12 cellular contexts compared by ENCODE assay signal in the genomic region with DNA sequence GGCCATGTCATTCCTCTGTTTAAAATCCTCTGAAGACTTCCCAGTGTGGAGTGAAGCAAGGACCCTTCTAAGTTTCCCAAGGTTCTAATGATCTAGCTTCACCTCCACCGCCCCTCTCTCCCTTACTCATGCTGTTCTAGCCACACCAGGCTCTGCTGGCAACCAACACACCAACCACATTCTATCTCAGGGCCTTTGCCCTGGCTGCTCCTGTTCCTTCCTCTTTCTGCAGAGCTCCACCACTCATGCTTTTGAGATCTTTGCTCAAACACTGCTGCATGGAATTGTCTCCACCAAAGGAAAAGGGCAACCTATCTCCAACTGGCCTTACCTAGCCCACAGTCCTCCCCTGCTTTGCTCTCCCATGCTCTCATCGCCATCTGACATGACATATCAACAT.
DNase-seq lines count a peak whose midpoint lies in the region; ATAC-seq, FAIRE-seq and TF ChIP-seq lines count a peak whose summit lies in the region.
"Had no signal": no experiment of that assay in that cellular context is flagged by ENCODE, and none has a peak within 500 bp of the region (broad histone marks: within the 10 kb centered on the region; RNA-seq: fewer than 3 reads in every experiment).

No MANE protein-coding gene starts in this region.

- no peak overlapping the region for H3K4me2 ChIP-seq in astrocyte (ENCODE audit: low read length)

- no peak overlapping the region for H3K4me3 Mint-ChIP-seq in activated T-cell treated with anti-CD3 and anti-CD28 coated beads, Interleukin-2, amount 50 U/mL, for 24 hours
- peak overlapping the region; percentile 9 for H3K4me3 Mint-ChIP-seq in astrocyte (ENCODE audit: unreplicated experiment)

- no peaks in the 10 kb centered on the region for H3K36me3 Mint-ChIP-seq in activated T-cell treated with anti-CD3 and anti-CD28 coated beads, Interleukin-2, amount 50 U/mL, for 24 hours (ENCODE audit: low read depth)
- H3K36me3 Mint-ChIP-seq in astrocyte (ENCODE audit: low read depth, unreplicated experiment), result peaks cover 9% of the 10 kb centered on the region

- no peak for TF ChIP-seq POLR2A in stomach (IDR thresholded peaks at IDR 0.05)

- H3K36me3 ChIP-seq in astrocyte (ENCODE audit: insufficient read depth, low read length), result no peaks in the 10 kb centered on the region
- H3K36me3 ChIP-seq in stomach, result no peaks in the 10 kb centered on the region
- H3K36me3 ChIP-seq: adrenal gland had no signal

- peaks cover 46% of the 10 kb centered on the region for H3K79me2 ChIP-seq in astrocyte (ENCODE audit: insufficient read depth, low read length)

- TF ChIP-seq CTCF in astrocyte (IDR thresholded peaks at IDR 0.05; ENCODE audit: insufficient read depth, low read depth, low read length) (no peak), stomach (IDR thresholded peaks at IDR 0.05) (no peak), dorsolateral prefrontal cortex (IDR thresholded peaks at IDR 0.05 in 54 of 56, conservative IDR thresholded peaks at IDR 0.05 in 2 of 56; ENCODE audit: low read depth in 1 of 56, partially characterized antibody in 56 of 56) (no peak)

- TF ChIP-seq EP300 in stomach (IDR thresholded peaks at IDR 0.05), result no peak

- intact Hi-C loops in stomach (cut with DNase I; ENCODE audit: low total_unique reads), result no loop called here
- intact Hi-C loops in dorsolateral prefrontal cortex (cut with DNase I), result no loop called here

- H3K27me3 ChIP-seq in astrocyte (ENCODE audit: insufficient read depth, low read length), result no peaks in the 10 kb centered on the region
- H3K27me3 ChIP-seq in stomach, result no peaks in the 10 kb centered on the region
- no peaks in the 10 kb centered on the region for H3K27me3 ChIP-seq in dorsolateral prefrontal cortex
- H3K27me3 ChIP-seq: adrenal gland had no signal

- ATAC-seq in HG03175 (IDR thresholded peaks at IDR 0.05; ENCODE audit: unreplicated experiment), result no peak
- ATAC-seq in GM21529 (IDR thresholded peaks at IDR 0.05; ENCODE audit: unreplicated experiment), result no peak
- ATAC-seq: Panc1 had no signal

- no peak overlapping the region for H2AFZ ChIP-seq in astrocyte (ENCODE audit: low read depth, low read length)

- no peaks in the 10 kb centered on the region for H3K9me3 ChIP-seq in astrocyte (ENCODE audit: insufficient read depth, low read depth, low read length)
- no peaks in the 10 kb centered on the region for H3K9me3 ChIP-seq in stomach
- H3K9me3 ChIP-seq: adrenal gland had no signal

- H3K27ac Mint-ChIP-seq in activated T-cell treated with anti-CD3 and anti-CD28 coated beads, Interleukin-2, amount 50 U/mL, for 24 hours, result peak overlapping the region; percentile 3
- H3K27ac Mint-ChIP-seq in astrocyte (ENCODE audit: unreplicated experiment), result no peak overlapping the region

- H3K4me1 ChIP-seq in astrocyte (ENCODE audit: insufficient read depth, low read length) (peaks cover 7% of the 10 kb centered on the region), stomach (peaks cover 17 to 70% (median 37%) of the 10 kb centered on the region in 4 donors)

- 72 to 91% (median 88%) methylated on average over 2 of the region's 2 CpGs for WGBS in stomach, 5 donors

- no peak overlapping the region for H3K9ac ChIP-seq in astrocyte (ENCODE audit: low read length)

- FAIRE-seq in astrocyte (lab: Jason Lieb, UNC), result no peak

- H3K9me3 Mint-ChIP-seq in activated T-cell treated with anti-CD3 and anti-CD28 coated beads, Interleukin-2, amount 50 U/mL, for 24 hours, result no peaks in the 10 kb centered on the region
- H3K9me3 Mint-ChIP-seq in astrocyte (ENCODE audit: unreplicated experiment), result no peaks in the 10 kb centered on the region

- H3K27ac ChIP-seq in astrocyte (ENCODE audit: low read depth, low read length) (no peak overlapping the region), stomach (peak overlapping the region in 4 of 5 donors; percentile 1 to 83 (median 41)), dorsolateral prefrontal cortex (no peak overlapping the region)

- peaks cover 68% of the 10 kb centered on the region for H4K20me1 ChIP-seq in astrocyte (ENCODE audit: insufficient read depth, low read length)

- H3K4me3 ChIP-seq in astrocyte (ENCODE audit: insufficient read depth, low read depth, low read length), result no peak overlapping the region
- no peak overlapping the region for H3K4me3 ChIP-seq in stomach
- H3K4me3 ChIP-seq in dorsolateral prefrontal cortex, result no peak overlapping the region
- H3K4me3 ChIP-seq: adrenal gland had no signal

- DNase-seq in activated T-cell treated with anti-CD3 and anti-CD28 coated beads, Interleukin-2, amount 50 U/mL, for 24 hours, result no peak
- no peak for DNase-seq in activated T-cell treated with anti-CD3 and anti-CD28 coated beads, Interleukin-2, amount 50 U/mL, for 1 hour
- DNase-seq in SIG-M5 treated with dmso at 0.1 percent for 504 hours (lab: John Stamatoyannopoulos, UW; ENCODE audit: unreplicated experiment), result peak; percentile 95
- DNase-seq in astrocyte (ENCODE audit: low read depth), result no peak
- no peak for DNase-seq in stomach
- DNase-seq in dorsolateral prefrontal cortex, result no peak
- DNase-seq: glutamatergic neuron, NCI-H187 had no signal

- H3K4me1 Mint-ChIP-seq in activated T-cell treated with anti-CD3 and anti-CD28 coated beads, Interleukin-2, amount 50 U/mL, for 24 hours (ENCODE audit: low read depth), result peaks cover 66% of the 10 kb centered on the region
- H3K4me1 Mint-ChIP-seq in astrocyte (ENCODE audit: low read depth, unreplicated experiment), result peaks cover 17% of the 10 kb centered on the region

- H3K27me3 Mint-ChIP-seq in activated T-cell treated with anti-CD3 and anti-CD28 coated beads, Interleukin-2, amount 50 U/mL, for 24 hours, result no peaks in the 10 kb centered on the region
- H3K27me3 Mint-ChIP-seq in astrocyte (ENCODE audit: low read depth, unreplicated experiment), result no peaks in the 10 kb centered on the region

Comparison
In these comparisons a context has a peak if more than half of its experiments do, and no peak if none do; other contexts are left out.
1. H3K27ac ChIP-seq: peak in stomach (4 of 5); none in astrocyte (single experiment) and dorsolateral prefrontal cortex (0 of 59).